In the genomic region with DNA sequence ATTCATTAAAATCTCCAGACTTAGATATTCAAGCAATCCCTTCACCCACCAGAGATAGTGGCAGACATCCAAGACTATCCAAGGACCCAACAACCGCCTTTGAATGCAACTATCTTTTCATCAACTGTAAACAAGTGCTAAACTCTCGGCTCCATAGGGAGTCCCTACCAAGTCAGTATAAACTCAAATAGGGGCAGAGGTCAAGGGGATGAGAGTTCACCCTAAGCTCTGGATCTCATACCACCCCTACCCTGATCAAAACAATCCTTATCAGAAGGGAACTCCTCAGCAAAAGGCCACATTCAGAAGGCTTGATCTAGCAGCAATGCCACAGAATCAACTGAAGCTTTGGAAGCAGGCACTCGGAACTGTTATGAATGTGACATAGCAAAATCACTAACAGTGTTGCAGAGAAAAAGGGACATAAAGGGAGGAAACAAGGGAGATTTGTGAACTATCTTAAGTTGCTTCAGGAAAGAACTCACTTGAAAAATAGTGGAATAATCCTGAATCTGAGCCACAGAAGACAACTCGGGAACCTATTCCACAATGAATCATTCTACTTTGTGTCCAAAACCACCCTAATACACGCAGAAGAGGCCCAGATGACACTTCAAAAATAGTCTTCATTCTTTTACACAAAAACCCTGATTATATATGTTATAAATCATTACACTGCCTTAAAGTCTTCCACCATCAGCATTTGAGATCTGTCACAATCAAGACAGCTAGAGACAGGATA, we compare ENCODE assay signal across 1 cellular context.
TF ChIP-seq lines count a peak whose summit lies in the region.

No MANE protein-coding gene starts in this region.

TF ChIP-seq in WTC11, 78 proteins besides CTCF, POLR2A, EP300 and RAD21:
- TF ChIP-seq, protein P1, sequence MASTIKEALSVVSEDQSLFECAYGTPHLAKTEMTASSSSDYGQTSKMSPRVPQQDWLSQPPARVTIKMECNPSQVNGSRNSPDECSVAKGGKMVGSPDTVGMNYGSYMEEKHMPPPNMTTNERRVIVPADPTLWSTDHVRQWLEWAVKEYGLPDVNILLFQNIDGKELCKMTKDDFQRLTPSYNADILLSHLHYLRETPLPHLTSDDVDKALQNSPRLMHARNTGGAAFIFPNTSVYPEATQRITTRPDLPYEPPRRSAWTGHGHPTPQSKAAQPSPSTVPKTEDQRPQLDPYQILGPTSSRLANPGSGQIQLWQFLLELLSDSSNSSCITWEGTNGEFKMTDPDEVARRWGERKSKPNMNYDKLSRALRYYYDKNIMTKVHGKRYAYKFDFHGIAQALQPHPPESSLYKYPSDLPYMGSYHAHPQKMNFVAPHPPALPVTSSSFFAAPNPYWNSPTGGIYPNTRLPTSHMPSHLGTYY (CRISPR knock-in tag; IDR thresholded peaks at IDR 0.05) = no peak
- TF ChIP-seq NFE2L1 (CRISPR knock-in tag; IDR thresholded peaks at IDR 0.05) (no peak), NR1H2 (CRISPR knock-in tag; IDR thresholded peaks at IDR 0.05) (no peak), MYBL2 (CRISPR knock-in tag; IDR thresholded peaks at IDR 0.05) (no peak), ESRRA (CRISPR knock-in tag; IDR thresholded peaks at IDR 0.05; ENCODE audit: borderline replicate concordance) (no peak), ZNF219 (CRISPR knock-in tag; IDR thresholded peaks at IDR 0.05; ENCODE audit: borderline replicate concordance) (no peak), ZNF671 (CRISPR knock-in tag; IDR thresholded peaks at IDR 0.05) (no peak)
- TF ChIP-seq, protein P2, sequence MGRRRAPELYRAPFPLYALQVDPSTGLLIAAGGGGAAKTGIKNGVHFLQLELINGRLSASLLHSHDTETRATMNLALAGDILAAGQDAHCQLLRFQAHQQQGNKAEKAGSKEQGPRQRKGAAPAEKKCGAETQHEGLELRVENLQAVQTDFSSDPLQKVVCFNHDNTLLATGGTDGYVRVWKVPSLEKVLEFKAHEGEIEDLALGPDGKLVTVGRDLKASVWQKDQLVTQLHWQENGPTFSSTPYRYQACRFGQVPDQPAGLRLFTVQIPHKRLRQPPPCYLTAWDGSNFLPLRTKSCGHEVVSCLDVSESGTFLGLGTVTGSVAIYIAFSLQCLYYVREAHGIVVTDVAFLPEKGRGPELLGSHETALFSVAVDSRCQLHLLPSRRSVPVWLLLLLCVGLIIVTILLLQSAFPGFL (CRISPR knock-in tag; IDR thresholded peaks at IDR 0.05; ENCODE audit: borderline replicate concordance) = no peak
- TF ChIP-seq, protein P3, sequence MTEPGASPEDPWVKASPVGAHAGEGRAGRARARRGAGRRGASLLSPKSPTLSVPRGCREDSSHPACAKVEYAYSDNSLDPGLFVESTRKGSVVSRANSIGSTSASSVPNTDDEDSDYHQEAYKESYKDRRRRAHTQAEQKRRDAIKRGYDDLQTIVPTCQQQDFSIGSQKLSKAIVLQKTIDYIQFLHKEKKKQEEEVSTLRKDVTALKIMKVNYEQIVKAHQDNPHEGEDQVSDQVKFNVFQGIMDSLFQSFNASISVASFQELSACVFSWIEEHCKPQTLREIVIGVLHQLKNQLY (CRISPR knock-in tag; IDR thresholded peaks at IDR 0.05) = no peak
- TF ChIP-seq, protein P4, sequence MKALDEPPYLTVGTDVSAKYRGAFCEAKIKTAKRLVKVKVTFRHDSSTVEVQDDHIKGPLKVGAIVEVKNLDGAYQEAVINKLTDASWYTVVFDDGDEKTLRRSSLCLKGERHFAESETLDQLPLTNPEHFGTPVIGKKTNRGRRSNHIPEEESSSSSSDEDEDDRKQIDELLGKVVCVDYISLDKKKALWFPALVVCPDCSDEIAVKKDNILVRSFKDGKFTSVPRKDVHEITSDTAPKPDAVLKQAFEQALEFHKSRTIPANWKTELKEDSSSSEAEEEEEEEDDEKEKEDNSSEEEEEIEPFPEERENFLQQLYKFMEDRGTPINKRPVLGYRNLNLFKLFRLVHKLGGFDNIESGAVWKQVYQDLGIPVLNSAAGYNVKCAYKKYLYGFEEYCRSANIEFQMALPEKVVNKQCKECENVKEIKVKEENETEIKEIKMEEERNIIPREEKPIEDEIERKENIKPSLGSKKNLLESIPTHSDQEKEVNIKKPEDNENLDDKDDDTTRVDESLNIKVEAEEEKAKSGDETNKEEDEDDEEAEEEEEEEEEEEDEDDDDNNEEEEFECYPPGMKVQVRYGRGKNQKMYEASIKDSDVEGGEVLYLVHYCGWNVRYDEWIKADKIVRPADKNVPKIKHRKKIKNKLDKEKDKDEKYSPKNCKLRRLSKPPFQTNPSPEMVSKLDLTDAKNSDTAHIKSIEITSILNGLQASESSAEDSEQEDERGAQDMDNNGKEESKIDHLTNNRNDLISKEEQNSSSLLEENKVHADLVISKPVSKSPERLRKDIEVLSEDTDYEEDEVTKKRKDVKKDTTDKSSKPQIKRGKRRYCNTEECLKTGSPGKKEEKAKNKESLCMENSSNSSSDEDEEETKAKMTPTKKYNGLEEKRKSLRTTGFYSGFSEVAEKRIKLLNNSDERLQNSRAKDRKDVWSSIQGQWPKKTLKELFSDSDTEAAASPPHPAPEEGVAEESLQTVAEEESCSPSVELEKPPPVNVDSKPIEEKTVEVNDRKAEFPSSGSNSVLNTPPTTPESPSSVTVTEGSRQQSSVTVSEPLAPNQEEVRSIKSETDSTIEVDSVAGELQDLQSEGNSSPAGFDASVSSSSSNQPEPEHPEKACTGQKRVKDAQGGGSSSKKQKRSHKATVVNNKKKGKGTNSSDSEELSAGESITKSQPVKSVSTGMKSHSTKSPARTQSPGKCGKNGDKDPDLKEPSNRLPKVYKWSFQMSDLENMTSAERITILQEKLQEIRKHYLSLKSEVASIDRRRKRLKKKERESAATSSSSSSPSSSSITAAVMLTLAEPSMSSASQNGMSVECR (CRISPR knock-in tag; IDR thresholded peaks at IDR 0.05; ENCODE audit: borderline replicate concordance) = no peak
TF ChIP-seq in WTC11: peak in this region for 0.
